Comparison of ENCODE assay signal across 18 cellular contexts in genomic region chr7:102282465-102283362, GRCh38. TPM values are rescaled to one million over a fixed set of nuclear protein-coding genes. Genes with fewer than 3 reads are reported as not detected.
DNase-seq lines count a peak whose midpoint lies in the region; ATAC-seq and TF ChIP-seq lines count a peak whose summit lies in the region.
"Had no signal": no experiment of that assay in that cellular context is flagged by ENCODE, and none has a peak within 500 bp of the region (broad histone marks: within the 10 kb centered on the region; RNA-seq: fewer than 3 reads in every experiment).

No MANE protein-coding gene starts in this region.

- H2AFZ ChIP-seq in mesenchymal stem cell (ENCODE audit: low read depth, low read length) = no peak overlapping the region

- H3K36me3 Mint-ChIP-seq in T-helper 17 cell (ENCODE audit: low read depth) (no peaks in the 10 kb centered on the region), progenitor cell of endocrine pancreas (ENCODE audit: insufficient read depth) (no peaks in the 10 kb centered on the region)
- H3K36me3 Mint-ChIP-seq: CD14-positive monocyte; CD8-positive, alpha-beta T cell had no signal

- no peak overlapping the region for H2BK15ac ChIP-seq in mesenchymal stem cell (ENCODE audit: low read depth, poor library complexity, severe bottlenecking)

- no peak overlapping the region for H3K4ac ChIP-seq in mesenchymal stem cell (ENCODE audit: low read depth in 1 of 2, low read length in 2 of 2)

- CTCF ChIA-PET in HEK293 (lab: Yijun Ruan, JAX) = interaction anchor here (2.6 to 5.4 kb wide), 2 partner anchors 9 to 108 kb away, joined by 9 to 89 read pairs; no protein-coding TSS in a partner anchor

- H3K4me3 ChIP-seq in HEK293 (ENCODE audit: low read depth, low read length) = no peak overlapping the region
- H3K4me3 ChIP-seq in mesenchymal stem cell (ENCODE audit: insufficient read depth in 1 of 2, low read depth in 1 of 2, low read length in 2 of 2) = no peak overlapping the region
- H3K4me3 ChIP-seq in BE2C (ENCODE audit: low read depth, low read length) = no peak overlapping the region

- peaks cover 6 to 13% of the 10 kb centered on the region in 2 experiments for H3K27me3 ChIP-seq in mesenchymal stem cell (ENCODE audit: control insufficient read depth in 1 of 2, insufficient read depth in 1 of 2, low read length in 2 of 2)
- no peaks in the 10 kb centered on the region for H3K27me3 ChIP-seq in BE2C

- H2BK5ac ChIP-seq in mesenchymal stem cell (ENCODE audit: low read depth, low read length, poor library complexity, severe bottlenecking) = no peak overlapping the region

- no peak overlapping the region for H3K18ac ChIP-seq in mesenchymal stem cell (ENCODE audit: low read depth in 1 of 2, low read length in 2 of 2)

- POLR2A ChIA-PET in HEK293 (lab: Yijun Ruan, JAX) = no interaction called here

- H3K4me2 ChIP-seq in mesenchymal stem cell (ENCODE audit: low read length, poor library complexity, severe bottlenecking) = no peak overlapping the region

- DNase-seq in T-helper 17 cell (no peak), mesenchymal stem cell (no peak), progenitor cell of endocrine pancreas (ENCODE audit: low spot score, unreplicated experiment) (no peak), NCI-H524 (lab: John Stamatoyannopoulos, UW) (no peak), BE2C (no peak), OCI-M2 (lab: John Stamatoyannopoulos, UW; ENCODE audit: unreplicated experiment) (no peak), NCI-H345 (lab: John Stamatoyannopoulos, UW) (no peak)
- DNase-seq: ACHN, COR-L47, DMS153, DMS79 treated with DMSO at 0.1 percent for 48 hours, EL, GDM1, HCEC 1CT, IMR-90 had no signal

- TF ChIP-seq CTCF in HEK293 (tag by site-specific recombination; IDR thresholded peaks at IDR 0.05) (no peak), progenitor cell of endocrine pancreas (IDR thresholded peaks at IDR 0.05; ENCODE audit: unreplicated experiment) (no peak), BE2C (IDR thresholded peaks at IDR 0.05; ENCODE audit: low read depth, low read length) (no peak)

- H3K79me1 ChIP-seq in mesenchymal stem cell (replicated peaks; ENCODE audit: low read length, poor library complexity, severe bottlenecking) = peaks cover 2% of the 10 kb centered on the region

- H4K8ac ChIP-seq in mesenchymal stem cell (ENCODE audit: low read length) = no peak overlapping the region

- H3K36me3 ChIP-seq in HEK293 (ENCODE audit: control insufficient read depth in 2 of 2, insufficient read depth in 1 of 2, low read length in 2 of 2) (no peaks in the 10 kb centered on the region), mesenchymal stem cell (ENCODE audit: control insufficient read depth in 1 of 2, insufficient read depth in 2 of 2, low read depth in 1 of 2, low read length in 2 of 2) (peaks cover 0 to 17% of the 10 kb centered on the region in 2 experiments), BE2C (no peaks in the 10 kb centered on the region; the same call in 1 of the 2 replicates)

- H3K4me1 Mint-ChIP-seq in T-helper 17 cell (peaks cover 17% of the 10 kb centered on the region), progenitor cell of endocrine pancreas (ENCODE audit: low read depth) (peaks cover 4% of the 10 kb centered on the region)

- H3K9me3 ChIP-seq in HEK293 (ENCODE audit: control insufficient read depth, insufficient read depth, low read depth, low read length) (no peaks in the 10 kb centered on the region), T-helper 17 cell (ENCODE audit: control insufficient read depth, low read length, poor library complexity, severe bottlenecking) (no peaks in the 10 kb centered on the region), mesenchymal stem cell (ENCODE audit: control insufficient read depth, low read length) (no peaks in the 10 kb centered on the region), BE2C (no peaks in the 10 kb centered on the region)

- H4K91ac ChIP-seq in mesenchymal stem cell (ENCODE audit: low read length) = peak overlapping the region; percentile 37

- H3K23ac ChIP-seq in mesenchymal stem cell (ENCODE audit: low read length in 2 of 2) = no peak overlapping the region

- H3K14ac ChIP-seq in mesenchymal stem cell (ENCODE audit: low read length in 2 of 2) = no peak overlapping the region

- H3K27ac ChIP-seq in HEK293 (ENCODE audit: extremely low read depth, low read depth, low read length) (no peak overlapping the region), mesenchymal stem cell (ENCODE audit: low read length, poor library complexity, severe bottlenecking) (no peak overlapping the region)

- no peak overlapping the region for H3K9ac ChIP-seq in mesenchymal stem cell (ENCODE audit: low read length)

- WGBS in mesenchymal stem cell = 94% methylated on average over 32 of the region's 32 CpGs

- H3K4me3 Mint-ChIP-seq in T-helper 17 cell = no peak overlapping the region
- H3K4me3 Mint-ChIP-seq in progenitor cell of endocrine pancreas (ENCODE audit: low read depth) = no peak overlapping the region
- H3K4me3 Mint-ChIP-seq: CD8-positive, alpha-beta T cell had no signal

- H3K4me1 ChIP-seq in HEK293 (ENCODE audit: control insufficient read depth, insufficient read depth, low read length) = no peaks in the 10 kb centered on the region; the same call in 1 of the 2 replicates
- peaks cover 27% of the 10 kb centered on the region for H3K4me1 ChIP-seq in mesenchymal stem cell (ENCODE audit: control insufficient read depth, insufficient read depth, low read depth, low read length)
- H3K4me1 ChIP-seq in BE2C = peaks cover 8% of the 10 kb centered on the region; the same call in 1 of the 2 replicates

- no peaks in the 10 kb centered on the region for H3K27me3 Mint-ChIP-seq in T-helper 17 cell
- H3K27me3 Mint-ChIP-seq in progenitor cell of endocrine pancreas = peaks cover 5% of the 10 kb centered on the region

- no peak overlapping the region for H2AK5ac ChIP-seq in mesenchymal stem cell (ENCODE audit: low read length, severe bottlenecking)

- ATAC-seq in T-helper 17 cell = no peak
- ATAC-seq: CD8-positive, alpha-beta T cell had no signal

- peak overlapping the region; percentile 91 for H3K27ac Mint-ChIP-seq in T-helper 17 cell
- H3K27ac Mint-ChIP-seq in progenitor cell of endocrine pancreas = peak overlapping the region; percentile 24
- H3K27ac Mint-ChIP-seq: CD8-positive, alpha-beta T cell had no signal

- no peak overlapping the region for H2BK120ac ChIP-seq in mesenchymal stem cell (ENCODE audit: low read depth, low read length)

- no peaks in the 10 kb centered on the region for H3K9me3 Mint-ChIP-seq in progenitor cell of endocrine pancreas (ENCODE audit: low read depth)
- H3K9me3 Mint-ChIP-seq: CD14-positive monocyte; CD8-positive, alpha-beta T cell had no signal

- H2BK12ac ChIP-seq in mesenchymal stem cell (ENCODE audit: low read length in 2 of 2) = no peak overlapping the region

TF ChIP-seq in HEK293, 187 proteins besides CTCF, POLR2A, EP300 and RAD21:
- peak; percentile 34; the same call in 1 of the 2 replicates for TF ChIP-seq ZNF394 (tag by site-specific recombination; IDR thresholded peaks at IDR 0.05; ENCODE audit: borderline replicate concordance)
- no peak for TF ChIP-seq ZNF629 (tag by site-specific recombination; IDR thresholded peaks at IDR 0.05)
- no peak for TF ChIP-seq GLI4 (tag by site-specific recombination; IDR thresholded peaks at IDR 0.05)
- TF ChIP-seq ZNF114 (tag by site-specific recombination; IDR thresholded peaks at IDR 0.05) = no peak
- TF ChIP-seq ZNF560 (tag by site-specific recombination; IDR thresholded peaks at IDR 0.05; ENCODE audit: borderline replicate concordance) = no peak

RNA-seq across cellular contexts. Expression of gene SH2B2, which starts 4.0 kb away (rescaled TPM):
- 1 to 10 TPM; 2.0 to 2.1 TPM for total RNA-seq in T-helper 17 cell
- polyA plus RNA-seq in mesenchymal stem cell (2013, experiment 1 of 2) = 2.3 TPM
- 1.9 TPM for polyA plus RNA-seq in mesenchymal stem cell (2013, experiment 2 of 2)
- 11.2 and 11.5 TPM in 2 replicates for total RNA-seq in progenitor cell of endocrine pancreas
- 16.9 TPM for polyA plus RNA-seq in BE2C (2012; ENCODE audit: insufficient read depth, insufficient read length, low read depth)
